Comparison of ENCODE assay signal across 31 cellular contexts in genomic region chr1:239570878-239571277, GRCh38.
"Had no signal": no experiment of that assay in that cellular context is flagged by ENCODE, and none has a peak within 500 bp of the region (broad histone marks: within the 10 kb centered on the region; RNA-seq: fewer than 3 reads in every experiment).

No MANE protein-coding gene starts in this region.

- DNase-seq: naive B cell; naive thymus-derived CD8-positive, alpha-beta T cell; nephron progenitor cell; nucleus accumbens; posterior cingulate gyrus; psoas muscle; right cardiac atrium; stimulated activated CD4-positive, alpha-beta T cell treated with anti-CD3 and anti-CD28 coated beads, Interleukin-15, amount 100 ng/mL, for 24 hours; stimulated activated CD4-positive, alpha-beta T cell treated with anti-CD3 and anti-CD28 coated beads, Interleukin-2, amount 100 ng/mL, for 24 hours; stimulated activated CD4-positive, alpha-beta T cell treated with anti-CD3 and anti-CD28 coated beads, Interleukin-2, amount 100 ng/mL, for 48 hours; stimulated activated CD4-positive, alpha-beta T cell treated with anti-CD3 and anti-CD28 coated beads, Interleukin-4, amount 100 ng/mL, for 24 hours; stimulated activated CD8-positive, alpha-beta memory T cell treated with anti-CD3 and anti-CD28 coated beads, Interleukin-4, amount 100 ng/mL, for 48 hours; stimulated activated naive CD4-positive, alpha-beta T cell; stimulated activated naive CD8-positive, alpha-beta T cell treated with anti-CD3 and anti-CD28 coated beads, Interleukin-15, amount 100 ng/mL, for 72 hours; stimulated activated naive CD8-positive, alpha-beta T cell treated with anti-CD3 and anti-CD28 coated beads, Interleukin-15, Interleukin-2, amounts not matched to agents 100 U/mL and 50 U/mL, for 24 hours; substantia nigra; testis; tibial artery; transverse colon; upper lobe of right lung; uterus had no signal

- H3K27me3 ChIP-seq: neutrophil, suprapubic skin, testis, tibial artery, transverse colon, upper lobe of right lung, uterus had no signal

- H3K36me3 Mint-ChIP-seq: natural killer cell treated with Interleukin-12 subunit alpha and Interleukin-12 subunit beta and Interleukin-15 and Interleukin-18, amount 100 ng/mL, for 72 hours; stimulated activated memory B cell treated with anti-CD40 and anti-IgM and Interleukin-4, amounts not matched to agents 10 μg/mL and 1 μg/mL and 100 μg/mL, for 72 hours; type B pancreatic cell had no signal

- H3K27ac Mint-ChIP-seq: naive B cell; naive thymus-derived CD8-positive, alpha-beta T cell; natural killer cell treated with Interleukin-12 subunit alpha and Interleukin-12 subunit beta and Interleukin-15 and Interleukin-18, amount 100 ng/mL, for 72 hours; nephron progenitor cell; progenitor cell of endocrine pancreas; stimulated activated memory B cell treated with anti-CD40 and anti-IgM and Interleukin-4, amounts not matched to agents 10 μg/mL and 1 μg/mL and 100 μg/mL, for 72 hours; stimulated activated naive CD8-positive, alpha-beta T cell treated with anti-CD3 and anti-CD28 coated beads, Interleukin-15, amount 100 ng/mL, for 72 hours; type B pancreatic cell had no signal

- H3K4me3 ChIP-seq: psoas muscle, skin epidermis, suprapubic skin, testis, tibial artery, transverse colon, upper lobe of right lung, uterus had no signal

- H3K9me3 ChIP-seq: neutrophil, psoas muscle, suprapubic skin, testis, tibial artery, transverse colon, upper lobe of right lung, uterus had no signal

- H3K4me1 Mint-ChIP-seq: naive B cell; nephron progenitor cell; neural crest cell; stimulated activated memory B cell treated with anti-CD40 and anti-IgM and Interleukin-4, amounts not matched to agents 10 μg/mL and 1 μg/mL and 100 μg/mL, for 72 hours had no signal

- H3K27me3 Mint-ChIP-seq: naive B cell; naive thymus-derived CD8-positive, alpha-beta T cell; natural killer cell treated with Interleukin-12 subunit alpha and Interleukin-12 subunit beta and Interleukin-15 and Interleukin-18, amount 100 ng/mL, for 72 hours; progenitor cell of endocrine pancreas; stimulated activated memory B cell treated with anti-CD40 and anti-IgM and Interleukin-4, amounts not matched to agents 10 μg/mL and 1 μg/mL and 100 μg/mL, for 72 hours; stimulated activated naive CD8-positive, alpha-beta T cell treated with anti-CD3 and anti-CD28 coated beads, Interleukin-15, amount 100 ng/mL, for 72 hours had no signal

- H3K36me3 ChIP-seq: neutrophil, suprapubic skin, tibial artery, transverse colon, upper lobe of right lung, uterus had no signal

- H3K4me3 Mint-ChIP-seq: naive B cell; naive thymus-derived CD8-positive, alpha-beta T cell; natural killer cell treated with Interleukin-12 subunit alpha and Interleukin-12 subunit beta and Interleukin-15 and Interleukin-18, amount 100 ng/mL, for 72 hours; nephron progenitor cell; neural crest cell; stimulated activated memory B cell treated with anti-CD40 and anti-IgM and Interleukin-4, amounts not matched to agents 10 μg/mL and 1 μg/mL and 100 μg/mL, for 72 hours; stimulated activated naive CD8-positive, alpha-beta T cell treated with anti-CD3 and anti-CD28 coated beads, Interleukin-15, amount 100 ng/mL, for 72 hours; type B pancreatic cell had no signal

- H3K9me3 Mint-ChIP-seq: natural killer cell treated with Interleukin-12 subunit alpha and Interleukin-12 subunit beta and Interleukin-15 and Interleukin-18, amount 100 ng/mL, for 72 hours; nephron progenitor cell; neural crest cell; type B pancreatic cell had no signal

- H3K27ac ChIP-seq: neutrophil, parathyroid adenoma, psoas muscle, skin epidermis, suprapubic skin, testis, tibial artery, transverse colon, upper lobe of right lung, uterus had no signal

- ATAC-seq: naive thymus-derived CD8-positive, alpha-beta T cell; natural killer cell treated with Interleukin-12 subunit alpha and Interleukin-12 subunit beta and Interleukin-15 and Interleukin-18, amount 100 ng/mL, for 72 hours; psoas muscle; right cardiac atrium; sciatic nerve; stimulated activated naive CD8-positive, alpha-beta T cell treated with anti-CD3 and anti-CD28 coated beads, Interleukin-15, amount 100 ng/mL, for 72 hours; stimulated activated naive CD8-positive, alpha-beta T cell treated with anti-CD3 and anti-CD28 coated beads, Interleukin-15, Interleukin-2, amounts not matched to agents 100 U/mL and 50 U/mL, for 24 hours; upper lobe of right lung had no signal

- H3K4me1 ChIP-seq: parathyroid adenoma, psoas muscle, suprapubic skin, testis, tibial artery, transverse colon, upper lobe of right lung, uterus had no signal
